In the genomic region with DNA sequence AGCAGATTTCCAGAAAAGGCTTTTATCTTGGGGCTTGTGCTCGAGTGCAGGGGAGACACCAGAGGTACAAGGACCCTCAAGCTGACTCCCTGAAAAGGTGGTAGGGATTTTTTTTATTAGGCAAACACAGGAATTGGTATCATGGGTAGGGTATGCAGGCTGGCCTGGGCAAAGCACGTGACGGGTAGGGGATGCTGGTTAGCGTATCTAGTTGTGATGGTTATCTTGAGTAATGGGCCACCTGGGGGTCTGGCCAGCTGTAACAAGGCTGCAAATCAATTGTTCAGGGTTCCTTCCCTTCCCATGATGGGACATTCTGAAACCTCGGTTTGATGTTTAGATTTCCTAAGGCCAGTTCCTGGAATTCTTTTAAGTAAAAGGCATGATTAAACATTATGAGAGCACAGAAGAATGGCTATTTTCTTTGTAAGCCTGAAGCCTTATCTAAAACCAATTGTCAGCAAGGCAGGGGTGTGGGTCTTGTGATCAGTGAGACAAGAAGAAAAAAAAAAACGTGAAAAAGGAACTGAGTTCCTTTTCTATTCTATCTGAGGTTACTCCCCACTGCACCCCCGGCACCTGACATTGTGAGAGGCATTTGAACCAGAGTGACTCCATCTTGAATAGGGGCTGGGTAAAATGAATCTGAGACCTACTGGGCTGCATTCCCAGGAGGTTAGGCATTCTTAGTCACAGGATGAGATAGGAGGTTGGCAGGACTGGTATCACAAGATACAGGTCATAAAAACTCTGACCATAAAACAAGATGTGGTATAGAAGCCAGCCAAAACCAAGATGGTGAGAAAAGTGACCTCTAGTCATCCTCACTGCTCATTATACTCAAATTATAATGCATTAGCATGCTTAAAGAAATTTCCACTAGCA, we compare ENCODE assay signal across 19 cellular contexts.
DNase-seq lines count a peak whose midpoint lies in the region; ATAC-seq and TF ChIP-seq lines count a peak whose summit lies in the region.
"Had no signal": no experiment of that assay in that cellular context is flagged by ENCODE, and none has a peak within 500 bp of the region (broad histone marks: within the 10 kb centered on the region; RNA-seq: fewer than 3 reads in every experiment).

No MANE protein-coding gene starts in this region.

- H3K36me3 Mint-ChIP-seq in H9 (ENCODE audit: insufficient read depth in 1 of 3, low read depth in 3 of 3) (peaks cover 73 to 79% (median 76%) of the 10 kb centered on the region in 3 experiments), endodermal cell (ENCODE audit: low read depth) (peaks cover 78% of the 10 kb centered on the region), progenitor cell of endocrine pancreas (ENCODE audit: insufficient read depth) (peaks cover 56% of the 10 kb centered on the region)

- H3K9me3 Mint-ChIP-seq in H9 = peaks cover 28 to 38% of the 10 kb centered on the region in 2 experiments
- peaks cover 29% of the 10 kb centered on the region for H3K9me3 Mint-ChIP-seq in endodermal cell
- H3K9me3 Mint-ChIP-seq in progenitor cell of endocrine pancreas (ENCODE audit: low read depth) = peaks cover 20% of the 10 kb centered on the region
- H3K9me3 Mint-ChIP-seq: CD4-positive, alpha-beta T cell had no signal

- no peak overlapping the region for H4K8ac ChIP-seq in H9 (replicated peaks; ENCODE audit: insufficient read length, low read depth, low read length)

- H4K91ac ChIP-seq in H9 (ENCODE audit: insufficient read length, low read depth, low read length) = no peak overlapping the region

- H3K27ac ChIP-seq in H9 (ENCODE audit: insufficient read length, low read depth, low read length) (peak overlapping the region; percentile 92), PC-3 (ENCODE audit: low read length) (peak overlapping the region; percentile 78), endodermal cell (ENCODE audit: low read depth, low read length) (no peak overlapping the region)

- intact Hi-C loops in PC-3 (cut with micrococcal nuclease) = loop anchor here (5.0 to 10.0 kb wide), 2 partner anchors 72 to 111 kb away; no protein-coding TSS in a partner anchor

- H2BK12ac ChIP-seq in H9 (ENCODE audit: insufficient read length, low read depth, low read length) = no peak overlapping the region

- H3K18ac ChIP-seq in H9 (ENCODE audit: insufficient read length, low read depth, low read length) = no peak overlapping the region

- no peaks in the 10 kb centered on the region for H3K23me2 ChIP-seq in H9 (ENCODE audit: insufficient read length, low read depth, low read length, poor library complexity, severe bottlenecking)

- no peaks in the 10 kb centered on the region for H3K9me2 ChIP-seq in PC-3 (replicated peaks; ENCODE audit: low read length)

- H4K5ac ChIP-seq in H9 (ENCODE audit: insufficient read length, low read depth, low read length) = no peak overlapping the region

- H2BK20ac ChIP-seq in H9 (ENCODE audit: low read depth, low read length, poor library complexity, severe bottlenecking) = no peak overlapping the region

- H3K4me3 ChIP-seq in PC-3 (ENCODE audit: low read length) (no peak overlapping the region), endodermal cell (ENCODE audit: low read length) (no peak overlapping the region)
- H3K4me3 ChIP-seq: HAP-1 had no signal

- H3K9ac ChIP-seq in H9 (ENCODE audit: extremely low read depth, insufficient read length, low read length) (no peak overlapping the region), PC-3 (ENCODE audit: low read length) (peak overlapping the region; percentile 62), endodermal cell (ENCODE audit: extremely low read depth, low read length, poor library complexity, severe bottlenecking) (no peak overlapping the region)

- no peak overlapping the region for H2BK5ac ChIP-seq in H9 (ENCODE audit: insufficient read length, low read length)

- H3K27ac Mint-ChIP-seq in H9 (peak overlapping the region; percentile 91 to 99 (median 94)), endodermal cell (peak overlapping the region; percentile 86), progenitor cell of endocrine pancreas (peak overlapping the region; percentile 81)
- H3K27ac Mint-ChIP-seq: B cell; CD4-positive, alpha-beta T cell had no signal

- no peak overlapping the region for H2AK5ac ChIP-seq in H9 (ENCODE audit: insufficient read length, low read length)

- POLR2A ChIA-PET in PC-3 (lab: Charles Lee; ENCODE audit: unreplicated experiment) = no interaction called here

- H3K79me2 ChIP-seq in H9 (ENCODE audit: insufficient read depth, low read length) = no peaks in the 10 kb centered on the region
- no peaks in the 10 kb centered on the region for H3K79me2 ChIP-seq in PC-3 (ENCODE audit: low read length)

- no peak overlapping the region for H3K23ac ChIP-seq in H9 (ENCODE audit: insufficient read length, low read depth, low read length)

- H3K4me1 Mint-ChIP-seq in H9 (peaks cover 32 to 44% of the 10 kb centered on the region in 2 experiments), endodermal cell (peaks cover 42% of the 10 kb centered on the region), progenitor cell of endocrine pancreas (ENCODE audit: low read depth) (peaks cover 28% of the 10 kb centered on the region)
- H3K4me1 Mint-ChIP-seq: B cell had no signal

- H3K4ac ChIP-seq in H9 (ENCODE audit: low read depth, low read length) = no peak overlapping the region

- H3K4me1 ChIP-seq in H9 (ENCODE audit: insufficient read depth, low read length) = peaks cover 14% of the 10 kb centered on the region; the same call in 1 of the 2 replicates
- peaks cover 40% of the 10 kb centered on the region for H3K4me1 ChIP-seq in PC-3 (ENCODE audit: insufficient read depth, low read length)
- H3K4me1 ChIP-seq in endodermal cell (ENCODE audit: control insufficient read depth, insufficient read depth, low read length) = no peaks in the 10 kb centered on the region

- no peak overlapping the region for H2BK15ac ChIP-seq in H9 (ENCODE audit: low read depth, low read length)

- H3K27me3 Mint-ChIP-seq in H9 (ENCODE audit: low read depth) (no peaks in the 10 kb centered on the region), endodermal cell (ENCODE audit: insufficient read depth) (no peaks in the 10 kb centered on the region), progenitor cell of endocrine pancreas (no peaks in the 10 kb centered on the region)
- H3K27me3 Mint-ChIP-seq: B cell; CD4-positive, alpha-beta T cell had no signal

- no CpG with 5 or more reads among the region's 7 CpGs for WGBS in H9 (ENCODE audit: extremely low coverage, insufficient read length, low lambda C conversion rate)
- WGBS in endodermal cell (ENCODE audit: insufficient coverage in 1 of 2, insufficient read length in 1 of 2), 2 experiments = 49% methylated on average over 7 of the region's 7 CpGs; no CpG with 5 or more reads in 1 of the 2 experiments

- CTCF ChIA-PET in PC-3 (lab: Charles Lee) = no interaction called here

- H3K4me3 Mint-ChIP-seq in H9 = peak overlapping the region in 1 of 2 experiments; percentile 14; a peak in 1 of 5 replicates
- no peak overlapping the region for H3K4me3 Mint-ChIP-seq in endodermal cell
- H3K4me3 Mint-ChIP-seq in progenitor cell of endocrine pancreas (ENCODE audit: low read depth) = peak overlapping the region; percentile 29
- H3K4me3 Mint-ChIP-seq: B cell; CD4-positive, alpha-beta T cell had no signal

- no peak overlapping the region for H3K14ac ChIP-seq in H9 (ENCODE audit: insufficient read depth, low read length)

- H2AFZ ChIP-seq in H9 (ENCODE audit: low read length) = no peak overlapping the region
- H2AFZ ChIP-seq in PC-3 (ENCODE audit: low read length) = no peak overlapping the region

- no peak overlapping the region for H2BK120ac ChIP-seq in H9 (ENCODE audit: low read depth, low read length, poor library complexity, severe bottlenecking)

- DNase-seq in H9 = no peak
- DNase-seq in PC-3 = peak; percentile 56
- peak; percentile 74 for DNase-seq in endodermal cell
- no peak for DNase-seq in progenitor cell of endocrine pancreas (ENCODE audit: low spot score, unreplicated experiment)
- no peak for DNase-seq in KG1 (lab: John Stamatoyannopoulos, UW)
- DNase-seq in SHP77 treated with DMSO at 0.1 percent for 48 hours (lab: John Stamatoyannopoulos, UW) = no peak
- DNase-seq: ACHN; CD4-positive, alpha-beta T cell; DND-41; Karpas-422; NCI-H187 treated with DMSO at 0.1 percent for 48 hours; NCI-H2171; NCI-H510A; SHP77; SW 1271 had no signal

- H4K20me1 ChIP-seq in H9 (ENCODE audit: control insufficient read depth, insufficient read depth, insufficient read length) (no peaks in the 10 kb centered on the region), PC-3 (ENCODE audit: low read length) (no peaks in the 10 kb centered on the region)

- H3K36me3 ChIP-seq in PC-3 (ENCODE audit: low read depth, low read length) = peaks cover 10% of the 10 kb centered on the region
- H3K36me3 ChIP-seq in endodermal cell (ENCODE audit: control insufficient read depth, insufficient read depth, low read length) = peaks cover 21% of the 10 kb centered on the region

- H3T11ph ChIP-seq in H9 (ENCODE audit: low read length) = no peak overlapping the region

- H3K9me3 ChIP-seq in H9 (ENCODE audit: control insufficient read depth, low read depth, low read length) (peaks cover 9% of the 10 kb centered on the region), PC-3 (ENCODE audit: low read length) (no peaks in the 10 kb centered on the region), endodermal cell (ENCODE audit: control insufficient read depth, low read length) (peaks cover 30% of the 10 kb centered on the region)
- H3K9me3 ChIP-seq: HAP-1 had no signal

- BruUV-seq in PC-3 (replicated peaks; lab: Mats Ljungman, UMichigan) = TSS peak; percentile 14

- ATAC-seq in PC-3 = peak; percentile 42
- no peak for ATAC-seq in HG03196 (IDR thresholded peaks at IDR 0.05; ENCODE audit: unreplicated experiment)
- no peak for ATAC-seq in HG02759 (IDR thresholded peaks at IDR 0.05; ENCODE audit: unreplicated experiment)

- no peaks in the 10 kb centered on the region for H3K27me3 ChIP-seq in H9 (ENCODE audit: insufficient read depth, low read length)
- no peaks in the 10 kb centered on the region for H3K27me3 ChIP-seq in PC-3 (ENCODE audit: low read length)
- H3K27me3 ChIP-seq in endodermal cell (ENCODE audit: control insufficient read depth, insufficient read depth, low read length, poor library complexity, severe bottlenecking) = no peaks in the 10 kb centered on the region

- H3F3A ChIP-seq in PC-3 (ENCODE audit: low read length, unreplicated experiment) = no peaks in the 10 kb centered on the region

- no peaks in the 10 kb centered on the region for H3K79me1 ChIP-seq in H9 (ENCODE audit: insufficient read depth, low read depth, low read length, poor library complexity, severe bottlenecking)

- H3K4me2 ChIP-seq in H9 (ENCODE audit: insufficient read depth, insufficient read length, low read length) (no peak overlapping the region), PC-3 (ENCODE audit: low read length) (no peak overlapping the region)

- H3K56ac ChIP-seq in H9 (ENCODE audit: insufficient read length, low read depth, low read length) = no peak overlapping the region

- no peak for TF ChIP-seq CTCF in H9 (conservative IDR thresholded peaks at IDR 0.05)
- TF ChIP-seq CTCF in PC-3 (conservative IDR thresholded peaks at IDR 0.05; ENCODE audit: low read depth, low read length) = no peak
- TF ChIP-seq CTCF in endodermal cell (conservative IDR thresholded peaks at IDR 0.05) = no peak
- TF ChIP-seq CTCF in progenitor cell of endocrine pancreas (IDR thresholded peaks at IDR 0.05; ENCODE audit: unreplicated experiment) = no peak

Comparison
In these comparisons a context has a peak if more than half of its experiments do, and no peak if none do; other contexts are left out.
1. DNase-seq: peak in PC-3 (single experiment) and endodermal cell (single experiment); none in H9 (single experiment), progenitor cell of endocrine pancreas (single experiment), KG1 (single experiment) and SHP77 treated with DMSO at 0.1 percent for 48 hours (single experiment).
2. Peak in every context shown above with its lines, with median percentiles within 50 percentile points of each other: H3K27ac Mint-ChIP-seq.